ENCODE assay signal across 8 cellular contexts in genomic region chr4:185142911-185143595, GRCh38. TPM values are rescaled to one million over a fixed set of nuclear protein-coding genes. Genes with fewer than 3 reads are reported as not detected.
A peak's percentile ranks its signal among the peaks of the same experiment; 100 is the strongest.
DNase-seq lines count a peak whose midpoint lies in the region; ATAC-seq and TF ChIP-seq lines count a peak whose summit lies in the region.

SLC25A4 (plus strand) TSS chr4:185143266; CDS start chr4:185143373, 107 bp downstream.

- peak within 1 kb of the TSS; percentile 85 to 92 (median 91) for H3K4me3 Mint-ChIP-seq in CD4-positive, CD25-positive, alpha-beta regulatory T cell
- peak within 1 kb of the TSS; percentile 91 for H3K4me3 Mint-ChIP-seq in endothelial cell (ENCODE audit: unreplicated experiment)

- no peaks in the 10 kb centered on the region for H3K36me3 ChIP-seq in CD4-positive, CD25-positive, alpha-beta regulatory T cell (ENCODE audit: control insufficient read depth, insufficient read depth, low read length)

- no peaks in the 10 kb centered on the region for H3K36me3 Mint-ChIP-seq in CD4-positive, CD25-positive, alpha-beta regulatory T cell
- no peaks in the 10 kb centered on the region for H3K36me3 Mint-ChIP-seq in endothelial cell (ENCODE audit: low read depth, unreplicated experiment)

- H3K27ac Mint-ChIP-seq in CD4-positive, CD25-positive, alpha-beta regulatory T cell: peak within 1 kb of the TSS; percentile 21 to 85 (median 75)
- no peak within 1 kb of the TSS for H3K27ac Mint-ChIP-seq in endothelial cell (ENCODE audit: unreplicated experiment)

- H3K27me3 Mint-ChIP-seq in CD4-positive, CD25-positive, alpha-beta regulatory T cell: peaks cover 45% of the 10 kb centered on the region
- peaks cover 5% of the 10 kb centered on the region for H3K27me3 Mint-ChIP-seq in endothelial cell (ENCODE audit: unreplicated experiment)

- H3K9me3 ChIP-seq in CD4-positive, CD25-positive, alpha-beta regulatory T cell (ENCODE audit: control insufficient read depth in 2 of 2, low read length in 2 of 2): no peaks in the 10 kb centered on the region

- peaks cover 9% of the 10 kb centered on the region for H3K4me1 ChIP-seq in CD4-positive, CD25-positive, alpha-beta regulatory T cell (ENCODE audit: control insufficient read depth, insufficient read depth, low read length, poor library complexity, severe bottlenecking)

- DNase-seq in CD4-positive, CD25-positive, alpha-beta regulatory T cell: peak; percentile 76 to 85 (median 82)
- DNase-seq in GM19240 (ENCODE audit: insufficient read length, low spot score): peak; percentile 86
- peak; percentile 63 for DNase-seq in NOMO-1 treated with DMSO at 0.1 percent for 48 hours (lab: John Stamatoyannopoulos, UW; ENCODE audit: unreplicated experiment)
- DNase-seq in activated CD8-positive, alpha-beta memory T cell treated with anti-CD3 and anti-CD28 coated beads, Interleukin-2, amount 50 U/mL, for 4 hours: peak; percentile 89
- peak; percentile 87 for DNase-seq in endothelial cell (ENCODE audit: low spot score)
- peak; percentile 84 for DNase-seq in middle frontal gyrus (ENCODE audit: extremely low spot score, low spot score)
- DNase-seq in stimulated activated CD8-positive, alpha-beta memory T cell treated with anti-CD3 and anti-CD28 coated beads, Interleukin-4, amount 100 ng/mL, for 1 hour (ENCODE audit: low read depth in 2 of 2, low spot score in 1 of 2): peak; percentile 67 to 78

- peaks cover 22% of the 10 kb centered on the region for H3K27me3 ChIP-seq in CD4-positive, CD25-positive, alpha-beta regulatory T cell (ENCODE audit: control insufficient read depth, insufficient read depth, low read length)

- peak; percentile 90 to 93 for ATAC-seq in CD4-positive, CD25-positive, alpha-beta regulatory T cell (ENCODE audit: low read depth in 2 of 2)
- peak; percentile 95 for ATAC-seq in HG03460 (IDR thresholded peaks at IDR 0.05; ENCODE audit: unreplicated experiment)

- TF ChIP-seq CTCF in endothelial cell (IDR thresholded peaks at IDR 0.05; ENCODE audit: unreplicated experiment): peak; percentile 53

- peak within 1 kb of the TSS; percentile 70 for H3K4me3 ChIP-seq in CD4-positive, CD25-positive, alpha-beta regulatory T cell (ENCODE audit: low read depth, low read length)

- peaks cover 11 to 23% (median 12%) of the 10 kb centered on the region in 4 donors for H3K4me1 Mint-ChIP-seq in CD4-positive, CD25-positive, alpha-beta regulatory T cell
- peaks cover 16% of the 10 kb centered on the region for H3K4me1 Mint-ChIP-seq in endothelial cell (ENCODE audit: unreplicated experiment)

- peak within 1 kb of the TSS; percentile 23 for H3K27ac ChIP-seq in CD4-positive, CD25-positive, alpha-beta regulatory T cell (ENCODE audit: insufficient read depth, low read length, poor library complexity, severe bottlenecking)

- peaks cover 0 to 2% (median 0%) of the 10 kb centered on the region in 7 donors for H3K9me3 Mint-ChIP-seq in CD4-positive, CD25-positive, alpha-beta regulatory T cell
- no peaks in the 10 kb centered on the region for H3K9me3 Mint-ChIP-seq in endothelial cell (ENCODE audit: unreplicated experiment)

RNA-seq across cellular contexts. Expression of gene SLC25A4, which starts in this region (rescaled TPM):
- total RNA-seq in CD4-positive, CD25-positive, alpha-beta regulatory T cell: 2.5 TPM
- polyA plus RNA-seq in CD4-positive, CD25-positive, alpha-beta regulatory T cell: 1 to 10 TPM; 5.5 to 8.8 (median 7.0) TPM
- total RNA-seq in endothelial cell (ENCODE audit: unreplicated experiment): 8.9 TPM

Comparison
In these comparisons a context has a peak if more than half of its experiments do, and no peak if none do; other contexts are left out.
1. Peak in every context shown above with its lines: DNase-seq, ATAC-seq, H3K4me3 ChIP-seq and H3K27ac ChIP-seq.